1 cellular context compared by ENCODE assay signal in genomic region chr12:105470601-105471000, GRCh38.
TF ChIP-seq lines count a peak whose summit lies in the region.

No MANE protein-coding gene starts in this region.

TF ChIP-seq in IMR-90, 13 proteins besides CTCF, POLR2A, EP300 and RAD21:
- TF ChIP-seq USF2 (IDR thresholded peaks at IDR 0.05; ENCODE audit: low read depth, low read length) = no peak
- no peak for TF ChIP-seq RCOR1 (IDR thresholded peaks at IDR 0.05; ENCODE audit: insufficient replicate concordance, low read length)
- no peak for TF ChIP-seq SMC3 (IDR thresholded peaks at IDR 0.05; ENCODE audit: low read depth, low read length)
- no peak for TF ChIP-seq ELK1 (IDR thresholded peaks at IDR 0.05; ENCODE audit: borderline replicate concordance, low read depth, low read length)
- TF ChIP-seq BHLHE40 (IDR thresholded peaks at IDR 0.05; ENCODE audit: low read depth, low read length) = no peak
- TF ChIP-seq MAFK (IDR thresholded peaks at IDR 0.05; ENCODE audit: low read depth, low read length) = no peak
- no peak for TF ChIP-seq CHD1 (IDR thresholded peaks at IDR 0.05; ENCODE audit: low read depth, low read length)
- no peak for TF ChIP-seq CEBPB (IDR thresholded peaks at IDR 0.05; ENCODE audit: low read depth, low read length)
- no peak for TF ChIP-seq NFE2L2 (IDR thresholded peaks at IDR 0.05; ENCODE audit: low read depth, low read length)
